In the genomic region with DNA sequence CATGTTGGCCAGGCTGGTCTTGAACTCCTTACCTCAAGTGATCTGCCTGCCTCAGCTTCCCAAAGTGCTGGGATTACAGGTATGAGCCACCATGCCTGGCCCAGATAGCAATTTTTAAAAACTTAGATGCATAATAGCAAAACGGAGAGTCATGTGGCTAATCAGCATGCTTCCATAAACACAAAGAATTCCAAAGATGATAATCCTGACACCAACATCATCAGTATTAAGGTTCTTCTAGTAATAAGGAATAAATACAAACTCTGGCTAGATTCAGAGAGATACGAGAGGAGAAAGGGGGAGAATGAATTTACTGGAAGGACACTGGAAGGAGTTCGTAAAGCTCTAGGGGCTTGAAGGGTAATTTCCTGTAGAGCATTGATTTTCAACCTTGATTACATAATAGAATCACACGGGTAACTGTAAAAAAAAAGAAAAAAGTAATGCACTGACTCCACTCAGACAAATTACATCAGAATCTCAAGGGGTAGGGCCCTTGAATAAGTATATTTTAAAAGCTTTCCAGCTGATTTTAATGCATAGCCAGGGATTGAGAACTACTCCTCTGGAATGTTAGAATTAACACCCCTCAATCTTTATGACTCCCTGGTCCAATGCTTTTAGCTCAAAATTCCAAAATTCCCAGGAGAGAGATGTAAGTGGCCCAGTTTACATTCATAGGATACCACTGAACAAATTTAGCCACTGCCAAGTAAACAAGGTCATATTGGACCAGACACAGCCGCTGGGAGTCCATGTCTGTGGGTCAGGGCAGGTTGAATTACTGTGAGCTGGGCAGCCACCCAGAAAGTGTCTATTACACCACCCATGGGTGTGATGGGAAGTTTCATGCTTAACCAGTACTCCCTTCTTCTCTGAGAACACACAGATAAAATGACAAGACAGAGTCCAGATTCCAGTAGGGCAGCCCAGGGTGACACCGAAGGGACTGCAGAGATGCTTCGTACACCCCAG, we compare ENCODE assay signal across 11 cellular contexts.
A peak's percentile ranks its signal among the peaks of the same experiment; 100 is the strongest.
DNase-seq lines count a peak whose midpoint lies in the region; ATAC-seq, FAIRE-seq and TF ChIP-seq lines count a peak whose summit lies in the region.
"Had no signal": no experiment of that assay in that cellular context is flagged by ENCODE, and none has a peak within 500 bp of the region (broad histone marks: within the 10 kb centered on the region; RNA-seq: fewer than 3 reads in every experiment).

No MANE protein-coding gene starts in this region.

- H3K27ac ChIP-seq in WERI-Rb-1: no peak overlapping the region
- peak overlapping the region; percentile 33 for H3K27ac ChIP-seq in skeletal muscle tissue (ENCODE audit: low read depth, low read length)

- peaks cover 29 to 35% (median 29%) of the 10 kb centered on the region in 3 donors for H3K4me1 ChIP-seq in skeletal muscle tissue (ENCODE audit: control insufficient read depth in 3 of 3, insufficient read depth in 3 of 3, low read length in 3 of 3)

- H3K27me3 ChIP-seq in WERI-Rb-1 (ENCODE audit: insufficient read depth, low read depth, severe bottlenecking): no peaks in the 10 kb centered on the region
- H3K27me3 ChIP-seq in skeletal muscle tissue (ENCODE audit: control insufficient read depth in 3 of 3, insufficient read depth in 3 of 3, low read length in 3 of 3): no peaks in the 10 kb centered on the region

- no peak for TF ChIP-seq CTCF in WERI-Rb-1 (IDR thresholded peaks at IDR 0.05; ENCODE audit: low read depth, low read length)

- H3K4me3 ChIP-seq in WERI-Rb-1 (ENCODE audit: low read depth, low read length) (no peak overlapping the region), skeletal muscle tissue (ENCODE audit: low read length in 3 of 3) (no peak overlapping the region)

- DNase-seq in GOT3 (lab: John Stamatoyannopoulos, UW) (peak; percentile 5), WERI-Rb-1 (peak; percentile 24), left cardiac atrium (peak; percentile 55), GM12891 (ENCODE audit: insufficient read length, low spot score) (no peak)
- no peak for DNase-seq in stimulated activated CD4-positive, alpha-beta T cell treated with anti-CD3 and anti-CD28 coated beads, Interleukin-1b, Interleukin-23, amount 100 ng/mL, for 48 hours
- DNase-seq: NCI-H510A treated with DMSO at 0.1 percent for 48 hours, posterior cingulate gyrus had no signal

- intact Hi-C loops in left cardiac atrium (cut with DNase I): no loop called here

- ATAC-seq in left cardiac atrium (peak; percentile 89 to 91), GM21723 (IDR thresholded peaks at IDR 0.05; ENCODE audit: unreplicated experiment) (no peak), GM18511 (IDR thresholded peaks at IDR 0.05; ENCODE audit: unreplicated experiment) (no peak)
- ATAC-seq: HCT116 had no signal

- H3K36me3 ChIP-seq in WERI-Rb-1 (no peaks in the 10 kb centered on the region), skeletal muscle tissue (ENCODE audit: control insufficient read depth in 3 of 3, insufficient read depth in 3 of 3, low read length in 3 of 3) (no peaks in the 10 kb centered on the region)

- H3K9ac ChIP-seq in skeletal muscle tissue (ENCODE audit: low read depth in 1 of 3, low read length in 3 of 3): no peak overlapping the region

- TF ChIP-seq POLR2A in GM12891 (IDR thresholded peaks at IDR 0.05; ENCODE audit: low read depth, low read length): no peak

- H3K9me3 ChIP-seq in WERI-Rb-1 (ENCODE audit: severe bottlenecking) (no peaks in the 10 kb centered on the region), skeletal muscle tissue (ENCODE audit: control insufficient read depth in 3 of 3, low read length in 3 of 3) (no peaks in the 10 kb centered on the region)

- no peak for FAIRE-seq in GM12891 (lab: Jason Lieb, UNC)

TF ChIP-seq in GM12891, 5 proteins besides CTCF, POLR2A, EP300 and RAD21:
- TF ChIP-seq POU2F2 (IDR thresholded peaks at IDR 0.05; ENCODE audit: low read depth, low read length) (no peak), TAF1 (IDR thresholded peaks at IDR 0.05; ENCODE audit: low read depth, low read length) (no peak), POLR2AphosphoS5 (IDR thresholded peaks at IDR 0.05; ENCODE audit: low read depth, low read length) (no peak)
TF ChIP-seq in GM12891: peak in this region for 0.

Comparison
In these comparisons a context has a peak if more than half of its experiments do, and no peak if none do; other contexts are left out.
1. DNase-seq: peak in GOT3 (single experiment), WERI-Rb-1 (single experiment) and left cardiac atrium (single experiment); none in stimulated activated CD4-positive, alpha-beta T cell treated with anti-CD3 and anti-CD28 coated beads, Interleukin-1b, Interleukin-23, amount 100 ng/mL, for 48 hours (single experiment) and GM12891 (single experiment).
2. ATAC-seq: peak in left cardiac atrium (2 of 2); none in GM21723 (single experiment) and GM18511 (single experiment).